In genomic region chr4:150212485-150212884, GRCh38 we compare ENCODE assay signal across 1 cellular context.
TF ChIP-seq lines count a peak whose summit lies in the region.

No MANE protein-coding gene starts in this region.

TF ChIP-seq in GM12878, 131 proteins besides CTCF, POLR2A, EP300 and RAD21:
- no peak for TF ChIP-seq NR2C2 (IDR thresholded peaks at IDR 0.05; ENCODE audit: borderline replicate concordance, control insufficient read depth, insufficient read length, low read depth)
- TF ChIP-seq HDAC2 (IDR thresholded peaks at IDR 0.05), result no peak
- no peak for TF ChIP-seq NBN (IDR thresholded peaks at IDR 0.05)
TF ChIP-seq in GM12878: peak in this region for 0.
